10 cellular contexts compared by ENCODE assay signal in genomic region chr14:50828738-50829471, GRCh38. TPM values are rescaled to one million over a fixed set of nuclear protein-coding genes. Genes with fewer than 3 reads are reported as not detected.
A peak's percentile ranks its signal among the peaks of the same experiment; 100 is the strongest.
DNase-seq lines count a peak whose midpoint lies in the region; TF ChIP-seq lines count a peak whose summit lies in the region.
"Had no signal": no experiment of that assay in that cellular context is flagged by ENCODE, and none has a peak within 500 bp of the region (broad histone marks: within the 10 kb centered on the region; RNA-seq: fewer than 3 reads in every experiment).

No MANE protein-coding gene starts in this region.

- peaks cover 64% of the 10 kb centered on the region for H3K4me1 Mint-ChIP-seq in dendritic cell treated with granulocyte-macrophage colony-stimulating factor and Interleukin-4, amounts not matched to agents 40 ng/mL and 50 ng/mL, for 4 days (ENCODE audit: low read depth)
- H3K4me1 Mint-ChIP-seq in progenitor cell of endocrine pancreas (ENCODE audit: low read depth): peaks cover 24% of the 10 kb centered on the region

- H3K9me3 Mint-ChIP-seq in dendritic cell treated with granulocyte-macrophage colony-stimulating factor and Interleukin-4, amounts not matched to agents 40 ng/mL and 50 ng/mL, for 4 days: no peaks in the 10 kb centered on the region
- no peaks in the 10 kb centered on the region for H3K9me3 Mint-ChIP-seq in progenitor cell of endocrine pancreas (ENCODE audit: low read depth)

- no peak for TF ChIP-seq CTCF in progenitor cell of endocrine pancreas (IDR thresholded peaks at IDR 0.05; ENCODE audit: unreplicated experiment)

- no peaks in the 10 kb centered on the region for H3K36me3 ChIP-seq in rectal smooth muscle tissue (ENCODE audit: control insufficient read depth, insufficient read depth, low read length)
- H3K36me3 ChIP-seq: left lung had no signal

- DNase-seq in DMS79 treated with DMSO at 0.1 percent for 48 hours (lab: John Stamatoyannopoulos, UW) (peak; percentile 61), DMS79 (lab: John Stamatoyannopoulos, UW) (no peak), NAMALWA (ENCODE audit: low spot score) (peak; percentile 19), T1000 (lab: John Stamatoyannopoulos, UW) (no peak), T-helper 9 cell (no peak), progenitor cell of endocrine pancreas (ENCODE audit: low spot score, unreplicated experiment) (no peak)
- DNase-seq: left lung had no signal

- H3K9ac ChIP-seq in rectal smooth muscle tissue (ENCODE audit: low read length): no peak overlapping the region

- intact Hi-C loops in dendritic cell treated with granulocyte-macrophage colony-stimulating factor and Interleukin-4, amounts not matched to agents 40 ng/mL and 50 ng/mL, for 4 days (cut with micrococcal nuclease): no loop called here

- peaks cover 2% of the 10 kb centered on the region for H3K4me1 ChIP-seq in rectal smooth muscle tissue (ENCODE audit: control insufficient read depth, insufficient read depth, low read length)

- H3K36me3 Mint-ChIP-seq in dendritic cell treated with granulocyte-macrophage colony-stimulating factor and Interleukin-4, amounts not matched to agents 40 ng/mL and 50 ng/mL, for 4 days (ENCODE audit: low read depth): peaks cover 26% of the 10 kb centered on the region
- peaks cover 5% of the 10 kb centered on the region for H3K36me3 Mint-ChIP-seq in progenitor cell of endocrine pancreas (ENCODE audit: insufficient read depth)

- H3K27me3 Mint-ChIP-seq in dendritic cell treated with granulocyte-macrophage colony-stimulating factor and Interleukin-4, amounts not matched to agents 40 ng/mL and 50 ng/mL, for 4 days: peaks cover 7% of the 10 kb centered on the region
- H3K27me3 Mint-ChIP-seq in progenitor cell of endocrine pancreas: peaks cover 82% of the 10 kb centered on the region

- no peaks in the 10 kb centered on the region for H3K27me3 ChIP-seq in rectal smooth muscle tissue (ENCODE audit: control insufficient read depth, insufficient read depth, low read length)
- H3K27me3 ChIP-seq: left lung had no signal

- peak overlapping the region; percentile 13 for H3K4me3 Mint-ChIP-seq in dendritic cell treated with granulocyte-macrophage colony-stimulating factor and Interleukin-4, amounts not matched to agents 40 ng/mL and 50 ng/mL, for 4 days
- no peak overlapping the region for H3K4me3 Mint-ChIP-seq in progenitor cell of endocrine pancreas (ENCODE audit: low read depth)

- no peak overlapping the region for H3K27ac Mint-ChIP-seq in dendritic cell treated with granulocyte-macrophage colony-stimulating factor and Interleukin-4, amounts not matched to agents 40 ng/mL and 50 ng/mL, for 4 days
- H3K27ac Mint-ChIP-seq in progenitor cell of endocrine pancreas: no peak overlapping the region

- peak overlapping the region; percentile 69 for H3K4me3 ChIP-seq in rectal smooth muscle tissue (ENCODE audit: low read length)

- no peak overlapping the region for H3K27ac ChIP-seq in rectal smooth muscle tissue (ENCODE audit: low read depth, low read length)
- H3K27ac ChIP-seq: 22Rv1 had no signal

RNA-seq across cellular contexts. Expression of gene NIN, which starts 2.1 kb away (rescaled TPM):
- 21.0 and 22.2 TPM in 2 replicates for total RNA-seq in progenitor cell of endocrine pancreas

RNA-seq across cellular contexts. Expression of gene ABHD12B, which starts 42.9 kb away (rescaled TPM):
- not detected in 2 replicates for total RNA-seq in progenitor cell of endocrine pancreas
- total RNA-seq: left lung had no signal

Comparison
In these comparisons a context has a peak if more than half of its experiments do, and no peak if none do; other contexts are left out.
1. DNase-seq: peak in DMS79 treated with DMSO at 0.1 percent for 48 hours (single experiment) and NAMALWA (single experiment); none in DMS79 (single experiment), T1000 (single experiment), T-helper 9 cell (single experiment) and progenitor cell of endocrine pancreas (single experiment).